15 cellular contexts compared by ENCODE assay signal in the genomic region with DNA sequence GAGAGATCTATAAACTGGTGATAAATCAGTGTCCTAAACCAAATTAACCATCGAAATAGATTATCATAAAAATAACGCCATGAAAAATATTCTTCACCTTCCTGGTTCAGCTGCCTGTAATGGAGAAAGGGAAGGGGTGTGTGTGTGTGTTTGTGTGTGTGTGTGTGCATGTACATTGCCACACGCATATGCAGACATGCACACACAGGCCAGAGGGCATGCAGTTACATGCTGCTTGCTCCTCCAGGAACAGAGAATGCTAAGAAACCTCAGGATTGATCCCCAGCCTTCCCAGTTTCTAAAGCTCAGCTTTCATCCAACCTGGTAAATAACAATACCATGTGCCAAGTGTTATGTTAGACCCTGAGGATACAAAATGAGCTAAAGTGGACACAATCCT.
DNase-seq lines count a peak whose midpoint lies in the region; ATAC-seq and TF ChIP-seq lines count a peak whose summit lies in the region.
"Had no signal": no experiment of that assay in that cellular context is flagged by ENCODE, and none has a peak within 500 bp of the region (broad histone marks: within the 10 kb centered on the region; RNA-seq: fewer than 3 reads in every experiment).

No MANE protein-coding gene starts in this region.

- H4K12ac ChIP-seq in trophoblast cell (ENCODE audit: low read depth, low read length) = no peak overlapping the region

- H3K23ac ChIP-seq in trophoblast cell (ENCODE audit: low read length) = no peak overlapping the region

- H3K4me1 Mint-ChIP-seq in Caco-2 (ENCODE audit: low read depth, unreplicated experiment) = peaks cover 31% of the 10 kb centered on the region
- H3K4me1 Mint-ChIP-seq in activated T-helper 17 cell treated with anti-CD3 and anti-CD28 coated beads, Interleukin-2, amount 50 U/mL, for 72 hours = peaks cover 8% of the 10 kb centered on the region

- intact Hi-C loops in Caco-2 (cut with micrococcal nuclease; ENCODE audit: unreplicated experiment) = loop anchor here (10.0 kb wide), 1 partner anchor 156 kb away; no protein-coding TSS in a partner anchor

- peak overlapping the region; percentile 88 for H2BK120ac ChIP-seq in trophoblast cell (ENCODE audit: insufficient read depth, low read length, poor library complexity)

- H3K36me3 Mint-ChIP-seq in Caco-2 (ENCODE audit: insufficient read depth, unreplicated experiment) = peaks cover 5% of the 10 kb centered on the region
- no peaks in the 10 kb centered on the region for H3K36me3 Mint-ChIP-seq in activated T-helper 17 cell treated with anti-CD3 and anti-CD28 coated beads, Interleukin-2, amount 50 U/mL, for 72 hours (ENCODE audit: low read depth)
- H3K36me3 Mint-ChIP-seq: CD8-positive, alpha-beta memory T cell had no signal

- H3K4me3 ChIP-seq in Caco-2 (ENCODE audit: low read depth, low read length) (no peak overlapping the region), trophoblast cell (ENCODE audit: low read depth, low read length) (no peak overlapping the region)
- H3K4me3 ChIP-seq: BLaER1 had no signal

- WGBS in trophoblast cell (ENCODE audit: extremely low coverage, insufficient coverage, insufficient read length) = no CpG with 5 or more reads among the region's 3 CpGs

- TF ChIP-seq CTCF in Caco-2 (IDR thresholded peaks at IDR 0.05; ENCODE audit: insufficient read depth in 1 of 2, low read depth in 1 of 2, low read length in 1 of 2, severe bottlenecking in 1 of 2, unreplicated experiment in 1 of 2) (no peak), foreskin keratinocyte (conservative IDR thresholded peaks at IDR 0.05) (no peak)

- no peak overlapping the region for H3K18ac ChIP-seq in trophoblast cell (ENCODE audit: low read length)

- H3K4me1 ChIP-seq in Caco-2 (peaks cover 39% of the 10 kb centered on the region), foreskin keratinocyte (peaks cover 25% of the 10 kb centered on the region), trophoblast cell (ENCODE audit: control insufficient read depth in 1 of 2, insufficient read depth in 2 of 2, low read length in 2 of 2) (peaks cover 14 to 16% of the 10 kb centered on the region in 2 experiments)
- H3K4me1 ChIP-seq: BLaER1 had no signal

- no TSS peak for BruUV-seq in Caco-2 (replicated peaks; lab: Mats Ljungman, UMichigan)

- H3K9me3 ChIP-seq in Caco-2 (no peaks in the 10 kb centered on the region; the same call in 1 of the 2 replicates), trophoblast cell (ENCODE audit: insufficient read depth, low read depth, low read length) (no peaks in the 10 kb centered on the region)
- H3K9me3 ChIP-seq: BLaER1 had no signal

- H3K27me3 Mint-ChIP-seq in Caco-2 (ENCODE audit: insufficient read depth, unreplicated experiment) = no peaks in the 10 kb centered on the region
- peaks cover 8% of the 10 kb centered on the region for H3K27me3 Mint-ChIP-seq in activated T-helper 17 cell treated with anti-CD3 and anti-CD28 coated beads, Interleukin-2, amount 50 U/mL, for 72 hours

- H3K36me3 ChIP-seq in Caco-2 (ENCODE audit: control insufficient read depth, insufficient read depth, low read length) (no peaks in the 10 kb centered on the region), trophoblast cell (ENCODE audit: control insufficient read depth in 1 of 2, insufficient read depth in 2 of 2, low read length in 2 of 2) (no peaks in the 10 kb centered on the region)
- H3K36me3 ChIP-seq: BLaER1 had no signal

- no peaks in the 10 kb centered on the region for H3K27me3 ChIP-seq in Caco-2 (replicated peaks; ENCODE audit: control insufficient read depth, insufficient read depth, low read length)
- H3K27me3 ChIP-seq in foreskin keratinocyte = no peaks in the 10 kb centered on the region
- H3K27me3 ChIP-seq in trophoblast cell (ENCODE audit: insufficient read depth, low read length) = no peaks in the 10 kb centered on the region
- H3K27me3 ChIP-seq: BLaER1 had no signal

- peaks cover 2% of the 10 kb centered on the region for H3K79me2 ChIP-seq in trophoblast cell (ENCODE audit: control insufficient read depth, insufficient read depth, low read length, poor library complexity)

- H2AFZ ChIP-seq in trophoblast cell (ENCODE audit: insufficient read depth, low read length, poor library complexity) = peak overlapping the region; percentile 43

- H3K4me2 ChIP-seq in trophoblast cell (ENCODE audit: low read length) = no peak overlapping the region
- H3K4me2 ChIP-seq: BLaER1 had no signal

- peaks cover 10% of the 10 kb centered on the region for H3K9me3 Mint-ChIP-seq in Caco-2 (ENCODE audit: unreplicated experiment)
- no peaks in the 10 kb centered on the region for H3K9me3 Mint-ChIP-seq in activated T-helper 17 cell treated with anti-CD3 and anti-CD28 coated beads, Interleukin-2, amount 50 U/mL, for 72 hours

- no peak for ATAC-seq in activated T-helper 17 cell treated with anti-CD3 and anti-CD28 coated beads, Interleukin-2, amount 50 U/mL, for 72 hours (replicated peaks)
- peak; percentile 32 for ATAC-seq in foreskin keratinocyte
- ATAC-seq: HepG2 had no signal

- peaks cover 19% of the 10 kb centered on the region for H3K79me1 ChIP-seq in trophoblast cell (ENCODE audit: low read length)

- H2AK5ac ChIP-seq in trophoblast cell (ENCODE audit: low read length) = peak overlapping the region; percentile 38

- POLR2A ChIA-PET in Caco-2 (lab: Charles Lee) = no interaction called here

- no peak overlapping the region for H3K27ac ChIP-seq in foreskin keratinocyte
- peak overlapping the region; percentile 10 for H3K27ac ChIP-seq in trophoblast cell (ENCODE audit: low read depth, low read length)
- H3K27ac ChIP-seq: BLaER1 had no signal

- H3K4ac ChIP-seq in trophoblast cell (ENCODE audit: low read depth, low read length) = no peak overlapping the region

- H4K8ac ChIP-seq in trophoblast cell (ENCODE audit: low read depth, low read length) = peak overlapping the region; percentile 24

- peak overlapping the region; percentile 40 for H3K27ac Mint-ChIP-seq in Caco-2 (ENCODE audit: unreplicated experiment)
- peak overlapping the region; percentile 66 for H3K27ac Mint-ChIP-seq in activated T-helper 17 cell treated with anti-CD3 and anti-CD28 coated beads, Interleukin-2, amount 50 U/mL, for 72 hours
- H3K27ac Mint-ChIP-seq: CD8-positive, alpha-beta memory T cell; HFFc6 had no signal

- H2BK5ac ChIP-seq in trophoblast cell (ENCODE audit: low read depth, low read length, poor library complexity) = peak overlapping the region; percentile 23

- H4K91ac ChIP-seq in trophoblast cell (ENCODE audit: low read depth, low read length) = peak overlapping the region; percentile 85

- no peak overlapping the region for H3K9ac ChIP-seq in trophoblast cell (ENCODE audit: low read length)
- H3K9ac ChIP-seq: BLaER1 had no signal

- H2BK12ac ChIP-seq in trophoblast cell (ENCODE audit: low read length) = peak overlapping the region; percentile 61

- DNase-seq in Caco-2 (no peak), foreskin keratinocyte (peak; percentile 72 to 85), trophoblast cell (no peak), cerebellar cortex (ENCODE audit: low spot score) (no peak), midbrain (lab: John Stamatoyannopoulos, UW) (no peak), hippocampal formation (lab: John Stamatoyannopoulos, UW) (no peak)
- DNase-seq: 8988T; AML-193; CD8-positive, alpha-beta memory T cell; GF-D8; HCEC 1CT; HFFc6 had no signal

- CTCF ChIA-PET in Caco-2 (lab: Charles Lee) = no interaction called here

- no peak overlapping the region for H3K14ac ChIP-seq in trophoblast cell (ENCODE audit: low read length)

- H3K4me3 Mint-ChIP-seq in Caco-2 (ENCODE audit: unreplicated experiment) = no peak overlapping the region
- H3K4me3 Mint-ChIP-seq in activated T-helper 17 cell treated with anti-CD3 and anti-CD28 coated beads, Interleukin-2, amount 50 U/mL, for 72 hours = peak overlapping the region; percentile 72
- H3K4me3 Mint-ChIP-seq: HFFc6 had no signal

Comparison
In these comparisons a context has a peak if more than half of its experiments do, and no peak if none do; other contexts are left out.
1. DNase-seq: peak in foreskin keratinocyte (2 of 2); none in Caco-2 (0 of 2), trophoblast cell (0 of 2), cerebellar cortex (single experiment), midbrain (single experiment) and hippocampal formation (0 of 2).